Comparison of ENCODE assay signal across 15 cellular contexts in the genomic region with DNA sequence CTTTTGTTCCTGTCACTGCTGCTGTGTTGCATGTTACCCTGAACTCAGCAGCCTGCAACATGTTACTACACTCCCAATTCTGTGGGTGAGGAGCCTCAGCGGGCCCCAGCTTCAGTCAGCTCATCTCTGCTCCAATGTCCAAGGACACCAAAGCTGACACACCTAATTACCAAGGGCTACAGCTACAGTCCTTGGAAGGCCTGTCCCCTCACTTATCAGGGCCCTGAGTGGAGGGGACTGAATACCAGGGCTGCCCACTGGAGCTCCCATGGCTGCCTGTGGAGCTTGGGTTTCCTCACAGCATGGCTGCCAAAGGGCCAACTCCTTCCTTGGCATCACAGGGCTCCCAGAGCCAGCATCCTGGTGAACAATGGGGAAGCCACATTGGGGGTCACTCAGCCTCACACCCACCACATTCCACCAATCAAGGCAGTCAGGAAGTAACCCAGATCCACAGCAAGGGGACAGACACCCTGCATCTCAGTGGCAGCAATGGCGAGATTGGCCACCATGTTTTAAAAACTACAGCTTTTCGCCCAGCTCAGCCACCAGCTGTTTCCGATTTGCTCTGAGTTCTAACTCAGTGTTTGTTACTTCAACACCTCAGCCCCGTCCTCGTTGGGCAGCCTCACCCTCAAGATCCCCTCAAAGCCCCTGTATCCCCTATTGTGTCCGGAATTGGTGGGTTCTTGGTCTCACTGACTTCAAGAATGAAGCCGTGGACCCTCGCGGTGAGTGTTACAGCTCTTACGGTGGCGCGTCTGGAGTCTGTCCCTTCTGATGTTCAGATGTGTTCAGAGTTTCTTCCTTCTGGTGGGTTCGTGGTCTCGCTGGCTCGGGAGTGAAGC. TPM values are rescaled to one million over a fixed set of nuclear protein-coding genes. Genes with fewer than 3 reads are reported as not detected.
DNase-seq lines count a peak whose midpoint lies in the region; ATAC-seq and TF ChIP-seq lines count a peak whose summit lies in the region.
"Had no signal": no experiment of that assay in that cellular context is flagged by ENCODE, and none has a peak within 500 bp of the region (broad histone marks: within the 10 kb centered on the region; RNA-seq: fewer than 3 reads in every experiment).

No MANE protein-coding gene starts in this region.

- H3K4me3 ChIP-seq in stomach (peak overlapping the region in 2 of 4 donors; percentile 3 to 7), brain microvascular endothelial cell (ENCODE audit: low read depth, low read length) (no peak overlapping the region)
- H3K4me3 ChIP-seq: PC-9 had no signal

- H3K27ac ChIP-seq in layer of hippocampus (ENCODE audit: low read depth, low read length) (peak overlapping the region; percentile 3), stomach (peak overlapping the region in 3 of 5 donors; percentile 4 to 68 (median 56)), brain microvascular endothelial cell (no peak overlapping the region)
- H3K27ac ChIP-seq: PC-9 had no signal

- no peak for TF ChIP-seq EP300 in stomach (IDR thresholded peaks at IDR 0.05)

- 81 to 96% (median 94%) methylated on average over 15 to 16 of the region's 16 CpGs for WGBS in stomach, 5 donors

- H3K27me3 ChIP-seq in layer of hippocampus (ENCODE audit: control insufficient read depth, insufficient read depth, low read length): no peaks in the 10 kb centered on the region
- H3K27me3 ChIP-seq in stomach: no peaks in the 10 kb centered on the region
- H3K27me3 ChIP-seq in brain microvascular endothelial cell (replicated peaks): no peaks in the 10 kb centered on the region

- peaks cover 15 to 87% (median 60%) of the 10 kb centered on the region in 4 donors for H3K4me1 ChIP-seq in stomach

- in situ Hi-C loops in brain microvascular endothelial cell (cut with HindIII; ENCODE audit: low pct_ligation_motif_present, low sequenced_read_pairs): no loop called here

- TF ChIP-seq POLR2A in stomach (IDR thresholded peaks at IDR 0.05): no peak

- ATAC-seq in GM21528 (IDR thresholded peaks at IDR 0.05; ENCODE audit: low FRiP score, unreplicated experiment): no peak
- ATAC-seq: HCT116 had no signal

- TF ChIP-seq CTCF in stomach (IDR thresholded peaks at IDR 0.05) (no peak), brain microvascular endothelial cell (IDR thresholded peaks at IDR 0.05; ENCODE audit: low read depth, low read length, missing control alignments) (no peak)

- peak; percentile 3 for DNase-seq in activated naive CD4-positive, alpha-beta T cell treated with Interleukin-2 at 50 U/mL for 16 hours
- no peak for DNase-seq in activated naive CD4-positive, alpha-beta T cell (lab: John Stamatoyannopoulos, UW)
- DNase-seq in activated T-cell treated with anti-CD3 and anti-CD28 coated beads, Interleukin-2, amount 50 U/mL, for 48 hours: peak; percentile 77 to 78
- DNase-seq in stomach (no peak), NCI-H187 (lab: John Stamatoyannopoulos, UW) (no peak), brain microvascular endothelial cell (no peak)
- DNase-seq: DMS79 treated with DMSO at 0.1 percent for 48 hours, NCI-H1048, NCI-H345, occipital lobe, PC-9, T-helper 9 cell had no signal

- peaks cover 0 to 7% (median 7%) of the 10 kb centered on the region in 4 donors for H3K36me3 ChIP-seq in stomach
- H3K36me3 ChIP-seq in brain microvascular endothelial cell (replicated peaks): no peaks in the 10 kb centered on the region

- no peaks in the 10 kb centered on the region for H3K9me3 ChIP-seq in stomach

- intact Hi-C loops in stomach (cut with DNase I; ENCODE audit: low total_unique reads): no loop called here

RNA-seq across cellular contexts. Expression of a gene that starts 18.9 kb away (rescaled TPM):
- 10 to 100 TPM; 11.1 to 43.3 (median 28.8) TPM for total RNA-seq in stomach
- 10 to 100 TPM in 1 of 3 donors, 1 to 10 TPM in 2; 4.9 to 10.9 (median 8.4) TPM for polyA plus RNA-seq in stomach

Comparison
In these comparisons a context has a peak if more than half of its experiments do, and no peak if none do; other contexts are left out.
1. DNase-seq: peak in activated naive CD4-positive, alpha-beta T cell treated with Interleukin-2 at 50 U/mL for 16 hours (single experiment) and activated T-cell treated with anti-CD3 and anti-CD28 coated beads, Interleukin-2, amount 50 U/mL, for 48 hours (2 of 2); none in activated naive CD4-positive, alpha-beta T cell (0 of 4), stomach (single experiment), NCI-H187 (0 of 2) and brain microvascular endothelial cell (single experiment).